In the genomic region with DNA sequence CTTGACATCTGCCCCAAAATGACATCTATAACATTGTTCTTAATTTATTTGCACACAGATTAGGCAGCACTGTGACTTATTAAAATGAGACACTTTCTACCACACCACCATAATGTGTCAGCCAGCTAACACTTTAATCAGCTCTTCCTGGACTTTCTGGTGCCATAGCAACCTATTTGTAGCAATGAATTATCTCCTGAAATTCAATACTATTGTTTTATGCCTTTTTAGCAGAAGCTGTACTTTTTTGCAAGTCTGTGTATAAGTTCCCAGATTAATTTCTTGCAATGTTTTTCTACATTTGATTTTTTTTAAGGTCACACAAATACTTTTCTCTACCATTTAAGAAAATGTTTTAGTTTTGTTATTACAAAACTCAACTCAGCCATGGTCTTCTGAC, we compare ENCODE assay signal across 11 cellular contexts.
DNase-seq lines count a peak whose midpoint lies in the region; ATAC-seq and TF ChIP-seq lines count a peak whose summit lies in the region.
"Had no signal": no experiment of that assay in that cellular context is flagged by ENCODE, and none has a peak within 500 bp of the region (broad histone marks: within the 10 kb centered on the region; RNA-seq: fewer than 3 reads in every experiment).

No MANE protein-coding gene starts in this region.

- H3K4me1 Mint-ChIP-seq in activated CD8-positive, alpha-beta memory T cell treated with anti-CD3 and anti-CD28 coated beads, Interleukin-2, amount 10 ng/mL, durations not matched to agents 7 days and 5 days: peaks cover 52% of the 10 kb centered on the region
- peaks cover 7 to 14% of the 10 kb centered on the region in 2 donors for H3K4me1 Mint-ChIP-seq in effector memory CD8-positive, alpha-beta T cell (ENCODE audit: low read depth in 2 of 2)
- no peaks in the 10 kb centered on the region for H3K4me1 Mint-ChIP-seq in stimulated activated memory B cell treated with anti-CD40 and anti-IgM and Interleukin-4, amounts not matched to agents 10 μg/mL and 1 μg/mL and 100 μg/mL, for 72 hours

- no peak for ATAC-seq in activated CD8-positive, alpha-beta memory T cell treated with anti-CD3 and anti-CD28 coated beads, Interleukin-2, amount 10 ng/mL, durations not matched to agents 7 days and 5 days
- no peak; the same call in 2 of the 3 replicates for ATAC-seq in RWPE2 (ENCODE audit: low read depth)
- no peak for ATAC-seq in effector memory CD8-positive, alpha-beta T cell (replicated peaks)
- ATAC-seq in stimulated activated memory B cell treated with anti-CD40 and anti-IgM and Interleukin-4, amounts not matched to agents 10 μg/mL and 1 μg/mL and 100 μg/mL, for 72 hours: no peak
- no peak for ATAC-seq in GM18873 (IDR thresholded peaks at IDR 0.05; ENCODE audit: low FRiP score, unreplicated experiment)

- H3K27ac Mint-ChIP-seq in activated CD8-positive, alpha-beta memory T cell treated with anti-CD3 and anti-CD28 coated beads, Interleukin-2, amount 10 ng/mL, durations not matched to agents 7 days and 5 days: peak overlapping the region; percentile 85
- H3K27ac Mint-ChIP-seq in effector memory CD8-positive, alpha-beta T cell: peak overlapping the region; percentile 82 to 89
- peak overlapping the region; percentile 35 for H3K27ac Mint-ChIP-seq in stimulated activated memory B cell treated with anti-CD40 and anti-IgM and Interleukin-4, amounts not matched to agents 10 μg/mL and 1 μg/mL and 100 μg/mL, for 72 hours
- H3K27ac Mint-ChIP-seq: nephron had no signal

- peak overlapping the region; percentile 17 for H3K4me3 Mint-ChIP-seq in activated CD8-positive, alpha-beta memory T cell treated with anti-CD3 and anti-CD28 coated beads, Interleukin-2, amount 10 ng/mL, durations not matched to agents 7 days and 5 days
- peak overlapping the region in 1 of 2 donors; percentile 33 for H3K4me3 Mint-ChIP-seq in effector memory CD8-positive, alpha-beta T cell
- no peak overlapping the region for H3K4me3 Mint-ChIP-seq in stimulated activated memory B cell treated with anti-CD40 and anti-IgM and Interleukin-4, amounts not matched to agents 10 μg/mL and 1 μg/mL and 100 μg/mL, for 72 hours
- H3K4me3 Mint-ChIP-seq: nephron had no signal

- H3K27ac ChIP-seq in RWPE2 (ENCODE audit: poor library complexity, severe bottlenecking): peak overlapping the region; percentile 56

- H3K9me3 ChIP-seq in RWPE2 (ENCODE audit: severe bottlenecking): no peaks in the 10 kb centered on the region

- peaks cover 49% of the 10 kb centered on the region for H3K36me3 ChIP-seq in RWPE2 (ENCODE audit: low read depth)

- DNase-seq in activated CD8-positive, alpha-beta memory T cell treated with anti-CD3 and anti-CD28 coated beads, Interleukin-2, amount 10 ng/mL, durations not matched to agents 7 days and 5 days: no peak
- no peak for DNase-seq in activated CD8-positive, alpha-beta memory T cell treated with anti-CD3 and anti-CD28 coated beads, Interleukin-2, amount 50 U/mL, for 4 hours
- DNase-seq in RWPE2 (ENCODE audit: low spot score): no peak
- no peak for DNase-seq in effector memory CD8-positive, alpha-beta T cell
- DNase-seq in stimulated activated CD4-positive, alpha-beta T cell treated with anti-CD3 and anti-CD28 coated beads, Interleukin-1b, Interleukin-23, amount 100 ng/mL, for 48 hours: no peak
- DNase-seq in hypothalamus (lab: John Stamatoyannopoulos, UW): no peak
- DNase-seq: AML-193; effector memory CD4-positive, alpha-beta T cell had no signal

- no peak for TF ChIP-seq CTCF in RWPE2 (IDR thresholded peaks at IDR 0.05; ENCODE audit: poor library complexity, severe bottlenecking)

- H3K4me3 ChIP-seq in RWPE2 (ENCODE audit: severe bottlenecking): no peak overlapping the region

- H3K36me3 Mint-ChIP-seq in activated CD8-positive, alpha-beta memory T cell treated with anti-CD3 and anti-CD28 coated beads, Interleukin-2, amount 10 ng/mL, durations not matched to agents 7 days and 5 days: peaks cover 49% of the 10 kb centered on the region
- H3K36me3 Mint-ChIP-seq in effector memory CD8-positive, alpha-beta T cell (ENCODE audit: insufficient read depth): peaks cover 89% of the 10 kb centered on the region
- peaks cover 62% of the 10 kb centered on the region for H3K36me3 Mint-ChIP-seq in stimulated activated memory B cell treated with anti-CD40 and anti-IgM and Interleukin-4, amounts not matched to agents 10 μg/mL and 1 μg/mL and 100 μg/mL, for 72 hours

- H3K27me3 Mint-ChIP-seq in activated CD8-positive, alpha-beta memory T cell treated with anti-CD3 and anti-CD28 coated beads, Interleukin-2, amount 10 ng/mL, durations not matched to agents 7 days and 5 days: no peaks in the 10 kb centered on the region
- H3K27me3 Mint-ChIP-seq in effector memory CD8-positive, alpha-beta T cell: no peaks in the 10 kb centered on the region
- H3K27me3 Mint-ChIP-seq in stimulated activated memory B cell treated with anti-CD40 and anti-IgM and Interleukin-4, amounts not matched to agents 10 μg/mL and 1 μg/mL and 100 μg/mL, for 72 hours: no peaks in the 10 kb centered on the region

- CTCF ChIA-PET in activated CD8-positive, alpha-beta memory T cell treated with anti-CD3 and anti-CD28 coated beads, Interleukin-2, amount 10 ng/mL, durations not matched to agents 7 days and 5 days (lab: Charles Lee): interaction anchor here (1.1 kb wide), 2 partner anchors 26 to 33 kb away, joined by 3 read pairs; no protein-coding TSS in a partner anchor

- H3K9me3 Mint-ChIP-seq in activated CD8-positive, alpha-beta memory T cell treated with anti-CD3 and anti-CD28 coated beads, Interleukin-2, amount 10 ng/mL, durations not matched to agents 7 days and 5 days (ENCODE audit: low read depth): no peaks in the 10 kb centered on the region
- H3K9me3 Mint-ChIP-seq in effector memory CD8-positive, alpha-beta T cell: no peaks in the 10 kb centered on the region
- no peaks in the 10 kb centered on the region for H3K9me3 Mint-ChIP-seq in stimulated activated memory B cell treated with anti-CD40 and anti-IgM and Interleukin-4, amounts not matched to agents 10 μg/mL and 1 μg/mL and 100 μg/mL, for 72 hours
- H3K9me3 Mint-ChIP-seq: nephron had no signal

- H3K4me1 ChIP-seq in RWPE2 (ENCODE audit: insufficient read depth, poor library complexity, severe bottlenecking): peaks cover 13% of the 10 kb centered on the region

- no peaks in the 10 kb centered on the region for H3K27me3 ChIP-seq in RWPE2 (ENCODE audit: insufficient read depth, poor library complexity, severe bottlenecking)

Comparison
In these comparisons a context has a peak if more than half of its experiments do, and no peak if none do; other contexts are left out.
1. H3K27ac Mint-ChIP-seq: peak in every context shown above with its lines; median percentile 86 in effector memory CD8-positive, alpha-beta T cell; 85 in activated CD8-positive, alpha-beta memory T cell treated with anti-CD3 and anti-CD28 coated beads, Interleukin-2, amount 10 ng/mL, durations not matched to agents 7 days and 5 days; 35 in stimulated activated memory B cell treated with anti-CD40 and anti-IgM and Interleukin-4, amounts not matched to agents 10 μg/mL and 1 μg/mL and 100 μg/mL, for 72 hours.